In genomic region chr2:95687850-95688249, GRCh38 we compare ENCODE assay signal across 8 cellular contexts.
A peak's percentile ranks its signal among the peaks of the same experiment; 100 is the strongest.
DNase-seq lines count a peak whose midpoint lies in the region; TF ChIP-seq lines count a peak whose summit lies in the region.
"Not testable (repeated sequence)": the region's sequence is repeated elsewhere in the genome, so short reads cannot be mapped to it uniquely, and the experiment has no call there.

No MANE protein-coding gene starts in this region.

- H3K4me3 Mint-ChIP-seq in HFFc6, result peak overlapping the region; percentile 7

- in situ Hi-C loops in SK-MEL-5 (cut with HindIII; ENCODE audit: low pct_unique_long_range_greater_than_20kb, low sequenced_read_pairs); mammary epithelial cell (cut with MboI; ENCODE audit: low sequenced_read_pairs in 2 of 2): not testable (repeated sequence)

- H3K4me3 ChIP-seq in mammary epithelial cell (replicated peaks in 1 of 3; ENCODE audit: insufficient read depth in 1 of 3, low read depth in 2 of 3, low read length in 3 of 3); fibroblast of mammary gland (ENCODE audit: control insufficient read depth, low read depth, low read length); kidney epithelial cell (ENCODE audit: low read depth, low read length): not testable (repeated sequence)

- not testable (repeated sequence) for H3K27ac ChIP-seq in mammary epithelial cell (ENCODE audit: insufficient read depth, low read depth, low read length)

- not testable (repeated sequence) for H4K20me1 ChIP-seq in mammary epithelial cell (ENCODE audit: insufficient read depth, low read length)

- BruUV-seq in mammary epithelial cell (replicated peaks; lab: Mats Ljungman, UMichigan), result not testable (repeated sequence)

- not testable (repeated sequence) for H3K9me3 ChIP-seq in mammary epithelial cell (replicated peaks; ENCODE audit: insufficient read depth, low read length)

- intact Hi-C loops in mammary epithelial cell (cut with micrococcal nuclease), result not testable (repeated sequence)

- H3K4me1 ChIP-seq in mammary epithelial cell (ENCODE audit: insufficient read depth, low read length), result not testable (repeated sequence)

- DNase-seq in A172 (ENCODE audit: low spot score) (peak; percentile 73), AG20443 (ENCODE audit: low spot score) (peak; percentile 65), HFFc6 (peak; percentile 75), SK-MEL-5 (ENCODE audit: low read depth, low spot score) (peak; percentile 16), mammary epithelial cell (peak; percentile 60), fibroblast of mammary gland (ENCODE audit: low read depth) (peak; percentile 86), kidney epithelial cell (ENCODE audit: low read depth) (peak; percentile 49), stromal cell of bone marrow (ENCODE audit: low read depth) (peak; percentile 65)

- TF ChIP-seq CTCF in HFFc6 (IDR thresholded peaks at IDR 0.05); mammary epithelial cell (conservative IDR thresholded peaks at IDR 0.05 in 1 of 2, IDR thresholded peaks at IDR 0.05 in 1 of 2; ENCODE audit: extremely low read depth in 1 of 2, insufficient read depth in 1 of 2, low read depth in 1 of 2, low read length in 2 of 2); fibroblast of mammary gland (conservative IDR thresholded peaks at IDR 0.05; ENCODE audit: control insufficient read depth, insufficient read depth, low read depth, low read length); kidney epithelial cell (IDR thresholded peaks at IDR 0.05; ENCODE audit: insufficient read depth, low read length, poor library complexity, severe bottlenecking): not testable (repeated sequence)

- H3K4me2 ChIP-seq in mammary epithelial cell (ENCODE audit: insufficient read depth, low read depth, low read length), result not testable (repeated sequence)

- dilution Hi-C loops in mammary epithelial cell (cut with HindIII; ENCODE audit: low sequenced_read_pairs), result not testable (repeated sequence)

- H3K79me2 ChIP-seq in mammary epithelial cell (ENCODE audit: insufficient read depth, low read length), result not testable (repeated sequence)

- not testable (repeated sequence) for H3K9ac ChIP-seq in mammary epithelial cell (ENCODE audit: insufficient read depth, low read length)

- not testable (repeated sequence) for H3K27me3 Mint-ChIP-seq in HFFc6 (ENCODE audit: insufficient read depth)

- not testable (repeated sequence) for H3K36me3 ChIP-seq in mammary epithelial cell (ENCODE audit: insufficient read depth, low read length); kidney epithelial cell (ENCODE audit: control insufficient read depth, insufficient read depth, low read length)

- H3K4me1 Mint-ChIP-seq in HFFc6 (ENCODE audit: low read depth), result peaks cover 43% of the 10 kb centered on the region

- CTCF ChIA-PET in mammary epithelial cell (lab: Charles Lee; ENCODE audit: low non-redundant PET), result not testable (repeated sequence)

- H2AFZ ChIP-seq in mammary epithelial cell (ENCODE audit: low read depth, low read length), result not testable (repeated sequence)

- not testable (repeated sequence) for H3K9me3 Mint-ChIP-seq in HFFc6

- H3K27ac Mint-ChIP-seq in HFFc6, result peak overlapping the region; percentile 42

- not testable (repeated sequence) for H3K36me3 Mint-ChIP-seq in HFFc6 (ENCODE audit: low read depth)

- not testable (repeated sequence) for H3K27me3 ChIP-seq in mammary epithelial cell (ENCODE audit: insufficient read depth, low read length); kidney epithelial cell (ENCODE audit: control insufficient read depth, insufficient read depth, low read length)

- 64% methylated on average over 1 of the region's 2 CpGs for WGBS in mammary epithelial cell (ENCODE audit: low coverage, missing lambda C conversion rate)

Comparison
In these comparisons a context has a peak if more than half of its experiments do, and no peak if none do; other contexts are left out.
1. DNase-seq: peak in every context shown above with its lines; median percentile 86 in fibroblast of mammary gland; 75 in HFFc6; 73 in A172; 65 in AG20443; 65 in stromal cell of bone marrow; 60 in mammary epithelial cell; 49 in kidney epithelial cell; 16 in SK-MEL-5.